ENCODE assay signal across 1 cellular context in genomic region chr5:142770650-142771609, GRCh38.
TF ChIP-seq lines count a peak whose summit lies in the region.

No MANE protein-coding gene starts in this region.

TF ChIP-seq in HEK293, 187 proteins besides CTCF, POLR2A, EP300 and RAD21 (continued from another document and continues in another):
- TF ChIP-seq ZNF266 (tag by site-specific recombination; IDR thresholded peaks at IDR 0.05; ENCODE audit: low read depth) (no peak), BCL11A (tag by site-specific recombination; IDR thresholded peaks at IDR 0.05; ENCODE audit: low read depth) (no peak), ZNF16 (tag by site-specific recombination; IDR thresholded peaks at IDR 0.05; ENCODE audit: low read depth) (no peak), ZNF148 (tag by site-specific recombination; IDR thresholded peaks at IDR 0.05; ENCODE audit: borderline replicate concordance) (no peak), ZNF660 (tag by site-specific recombination; IDR thresholded peaks at IDR 0.05) (no peak), GLIS1 (tag by site-specific recombination; IDR thresholded peaks at IDR 0.05) (peak; percentile 71), ZNF510 (tag by site-specific recombination; IDR thresholded peaks at IDR 0.05; ENCODE audit: insufficient replicate concordance) (no peak), ZFP3 (tag by site-specific recombination; IDR thresholded peaks at IDR 0.05; ENCODE audit: low read depth) (no peak), ZNF335 (tag by site-specific recombination; conservative IDR thresholded peaks at IDR 0.05) (peak; percentile 98), KLF10 (tag by site-specific recombination; IDR thresholded peaks at IDR 0.05) (peak; percentile 39; the same call in 1 of the 2 replicates), IKZF3 (tag by site-specific recombination; IDR thresholded peaks at IDR 0.05) (peak; percentile 50; the same call in 1 of the 2 replicates), ZNF133 (tag by site-specific recombination; IDR thresholded peaks at IDR 0.05) (no peak), ZNF302 (tag by site-specific recombination; IDR thresholded peaks at IDR 0.05; ENCODE audit: low read depth) (no peak), ZNF10 (tag by site-specific recombination; IDR thresholded peaks at IDR 0.05) (0 out of 2 replicates have a peak, but pooled peaks have one; percentile 39), ZNF529 (tag by site-specific recombination; IDR thresholded peaks at IDR 0.05; ENCODE audit: insufficient replicate concordance) (no peak), ZNF843 (tag by site-specific recombination; IDR thresholded peaks at IDR 0.05) (peak; percentile 21; the same call in 1 of the 2 replicates), ZIC2 (tag by site-specific recombination; IDR thresholded peaks at IDR 0.05) (peak; percentile 91), ZNF626 (tag by site-specific recombination; IDR thresholded peaks at IDR 0.05) (no peak), SP3 (tag by site-specific recombination; IDR thresholded peaks at IDR 0.05) (peak; percentile 71), ZXDB (tag by site-specific recombination; IDR thresholded peaks at IDR 0.05) (peak; percentile 20; the same call in 1 of the 2 replicates), ZNF549 (tag by site-specific recombination; IDR thresholded peaks at IDR 0.05) (no peak), ZNF223 (tag by site-specific recombination; IDR thresholded peaks at IDR 0.05) (no peak), ZNF423 (tag by site-specific recombination; IDR thresholded peaks at IDR 0.05) (peak; percentile 74), ZNF292 (tag by site-specific recombination; IDR thresholded peaks at IDR 0.05; ENCODE audit: borderline replicate concordance, low read depth) (no peak), ZBTB10 (tag by site-specific recombination; IDR thresholded peaks at IDR 0.05) (peak; percentile 68; the same call in 1 of the 2 replicates), ZFP37 (tag by site-specific recombination; IDR thresholded peaks at IDR 0.05) (0 out of 2 replicates have a peak, but pooled peaks have one; percentile 60), ZNF610 (tag by site-specific recombination; IDR thresholded peaks at IDR 0.05; ENCODE audit: borderline replicate concordance) (0 out of 2 replicates have a peak, but pooled peaks have one; percentile 25), ZNF18 (tag by site-specific recombination; IDR thresholded peaks at IDR 0.05) (no peak), ZNF670 (tag by site-specific recombination; IDR thresholded peaks at IDR 0.05; ENCODE audit: low read depth) (no peak), KLF8 (tag by site-specific recombination; IDR thresholded peaks at IDR 0.05) (peak; percentile 91; the same call in 1 of the 2 replicates), ZSCAN30 (tag by site-specific recombination; IDR thresholded peaks at IDR 0.05) (0 out of 2 replicates have a peak, but pooled peaks have one; percentile 13), EGR2 (tag by site-specific recombination; IDR thresholded peaks at IDR 0.05; ENCODE audit: low read depth) (peak; percentile 93), ZNF701 (tag by site-specific recombination; IDR thresholded peaks at IDR 0.05) (no peak), ZBTB7A (tag by site-specific recombination; IDR thresholded peaks at IDR 0.05; ENCODE audit: low read depth) (no peak), ZNF324 (tag by site-specific recombination; IDR thresholded peaks at IDR 0.05) (no peak)
- TF ChIP-seq, protein P1, sequence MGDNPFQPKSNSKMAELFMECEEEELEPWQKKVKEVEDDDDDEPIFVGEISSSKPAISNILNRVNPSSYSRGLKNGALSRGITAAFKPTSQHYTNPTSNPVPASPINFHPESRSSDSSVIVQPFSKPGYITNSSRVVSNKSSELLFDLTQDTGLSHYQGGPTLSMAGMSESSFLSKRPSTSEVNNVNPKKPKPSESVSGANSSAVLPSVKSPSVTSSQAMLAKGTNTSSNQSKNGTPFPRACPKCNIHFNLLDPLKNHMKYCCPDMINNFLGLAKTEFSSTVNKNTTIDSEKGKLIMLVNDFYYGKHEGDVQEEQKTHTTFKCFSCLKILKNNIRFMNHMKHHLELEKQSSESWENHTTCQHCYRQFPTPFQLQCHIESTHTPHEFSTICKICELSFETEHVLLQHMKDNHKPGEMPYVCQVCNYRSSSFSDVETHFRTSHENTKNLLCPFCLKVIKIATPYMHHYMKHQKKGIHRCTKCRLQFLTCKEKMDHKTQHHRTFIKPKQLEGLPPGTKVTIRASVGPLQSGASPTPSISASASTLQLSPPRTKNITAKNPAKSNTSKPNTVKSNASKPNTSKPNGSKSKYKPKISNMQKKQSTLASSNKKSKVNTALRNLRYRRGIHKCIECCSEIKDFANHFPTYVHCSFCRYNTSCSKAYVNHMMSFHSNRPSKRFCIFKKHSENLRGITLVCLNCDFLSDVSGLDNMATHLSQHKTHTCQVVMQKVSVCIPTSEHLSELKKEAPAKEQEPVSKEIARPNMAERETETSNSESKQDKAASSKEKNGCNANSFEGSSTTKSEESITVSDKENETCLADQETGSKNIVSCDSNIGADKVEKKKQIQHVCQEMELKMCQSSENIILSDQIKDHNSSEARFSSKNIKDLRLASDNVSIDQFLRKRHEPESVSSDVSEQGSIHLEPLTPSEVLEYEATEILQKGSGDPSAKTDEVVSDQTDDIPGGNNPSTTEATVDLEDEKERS (tag by site-specific recombination; IDR thresholded peaks at IDR 0.05), result no peak
- TF ChIP-seq, protein P2, sequence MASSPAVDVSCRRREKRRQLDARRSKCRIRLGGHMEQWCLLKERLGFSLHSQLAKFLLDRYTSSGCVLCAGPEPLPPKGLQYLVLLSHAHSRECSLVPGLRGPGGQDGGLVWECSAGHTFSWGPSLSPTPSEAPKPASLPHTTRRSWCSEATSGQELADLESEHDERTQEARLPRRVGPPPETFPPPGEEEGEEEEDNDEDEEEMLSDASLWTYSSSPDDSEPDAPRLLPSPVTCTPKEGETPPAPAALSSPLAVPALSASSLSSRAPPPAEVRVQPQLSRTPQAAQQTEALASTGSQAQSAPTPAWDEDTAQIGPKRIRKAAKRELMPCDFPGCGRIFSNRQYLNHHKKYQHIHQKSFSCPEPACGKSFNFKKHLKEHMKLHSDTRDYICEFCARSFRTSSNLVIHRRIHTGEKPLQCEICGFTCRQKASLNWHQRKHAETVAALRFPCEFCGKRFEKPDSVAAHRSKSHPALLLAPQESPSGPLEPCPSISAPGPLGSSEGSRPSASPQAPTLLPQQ (tag by site-specific recombination; IDR thresholded peaks at IDR 0.05), result peak; percentile 91
- TF ChIP-seq, protein P3, sequence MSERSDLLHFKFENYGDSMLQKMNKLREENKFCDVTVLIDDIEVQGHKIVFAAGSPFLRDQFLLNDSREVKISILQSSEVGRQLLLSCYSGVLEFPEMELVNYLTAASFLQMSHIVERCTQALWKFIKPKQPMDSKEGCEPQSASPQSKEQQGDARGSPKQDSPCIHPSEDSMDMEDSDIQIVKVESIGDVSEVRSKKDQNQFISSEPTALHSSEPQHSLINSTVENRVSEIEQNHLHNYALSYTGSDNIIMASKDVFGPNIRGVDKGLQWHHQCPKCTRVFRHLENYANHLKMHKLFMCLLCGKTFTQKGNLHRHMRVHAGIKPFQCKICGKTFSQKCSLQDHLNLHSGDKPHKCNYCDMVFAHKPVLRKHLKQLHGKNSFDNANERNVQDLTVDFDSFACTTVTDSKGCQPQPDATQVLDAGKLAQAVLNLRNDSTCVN (tag by site-specific recombination; optimal IDR thresholded peaks at IDR 0.05), result peak; percentile 97
- TF ChIP-seq, protein P4, sequence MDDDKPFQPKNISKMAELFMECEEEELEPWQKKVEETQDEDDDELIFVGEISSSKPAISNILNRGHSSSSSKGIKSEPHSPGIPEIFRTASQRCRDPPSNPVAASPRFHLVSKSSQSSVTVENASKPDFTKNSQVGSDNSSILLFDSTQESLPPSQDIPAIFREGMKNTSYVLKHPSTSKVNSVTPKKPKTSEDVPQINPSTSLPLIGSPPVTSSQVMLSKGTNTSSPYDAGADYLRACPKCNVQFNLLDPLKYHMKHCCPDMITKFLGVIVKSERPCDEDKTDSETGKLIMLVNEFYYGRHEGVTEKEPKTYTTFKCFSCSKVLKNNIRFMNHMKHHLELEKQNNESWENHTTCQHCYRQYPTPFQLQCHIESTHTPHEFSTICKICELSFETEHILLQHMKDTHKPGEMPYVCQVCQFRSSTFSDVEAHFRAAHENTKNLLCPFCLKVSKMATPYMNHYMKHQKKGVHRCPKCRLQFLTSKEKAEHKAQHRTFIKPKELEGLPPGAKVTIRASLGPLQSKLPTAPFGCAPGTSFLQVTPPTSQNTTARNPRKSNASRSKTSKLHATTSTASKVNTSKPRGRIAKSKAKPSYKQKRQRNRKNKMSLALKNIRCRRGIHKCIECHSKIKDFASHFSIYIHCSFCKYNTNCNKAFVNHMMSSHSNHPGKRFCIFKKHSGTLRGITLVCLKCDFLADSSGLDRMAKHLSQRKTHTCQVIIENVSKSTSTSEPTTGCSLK (tag by site-specific recombination; IDR thresholded peaks at IDR 0.05), result no peak
- TF ChIP-seq, protein P5, sequence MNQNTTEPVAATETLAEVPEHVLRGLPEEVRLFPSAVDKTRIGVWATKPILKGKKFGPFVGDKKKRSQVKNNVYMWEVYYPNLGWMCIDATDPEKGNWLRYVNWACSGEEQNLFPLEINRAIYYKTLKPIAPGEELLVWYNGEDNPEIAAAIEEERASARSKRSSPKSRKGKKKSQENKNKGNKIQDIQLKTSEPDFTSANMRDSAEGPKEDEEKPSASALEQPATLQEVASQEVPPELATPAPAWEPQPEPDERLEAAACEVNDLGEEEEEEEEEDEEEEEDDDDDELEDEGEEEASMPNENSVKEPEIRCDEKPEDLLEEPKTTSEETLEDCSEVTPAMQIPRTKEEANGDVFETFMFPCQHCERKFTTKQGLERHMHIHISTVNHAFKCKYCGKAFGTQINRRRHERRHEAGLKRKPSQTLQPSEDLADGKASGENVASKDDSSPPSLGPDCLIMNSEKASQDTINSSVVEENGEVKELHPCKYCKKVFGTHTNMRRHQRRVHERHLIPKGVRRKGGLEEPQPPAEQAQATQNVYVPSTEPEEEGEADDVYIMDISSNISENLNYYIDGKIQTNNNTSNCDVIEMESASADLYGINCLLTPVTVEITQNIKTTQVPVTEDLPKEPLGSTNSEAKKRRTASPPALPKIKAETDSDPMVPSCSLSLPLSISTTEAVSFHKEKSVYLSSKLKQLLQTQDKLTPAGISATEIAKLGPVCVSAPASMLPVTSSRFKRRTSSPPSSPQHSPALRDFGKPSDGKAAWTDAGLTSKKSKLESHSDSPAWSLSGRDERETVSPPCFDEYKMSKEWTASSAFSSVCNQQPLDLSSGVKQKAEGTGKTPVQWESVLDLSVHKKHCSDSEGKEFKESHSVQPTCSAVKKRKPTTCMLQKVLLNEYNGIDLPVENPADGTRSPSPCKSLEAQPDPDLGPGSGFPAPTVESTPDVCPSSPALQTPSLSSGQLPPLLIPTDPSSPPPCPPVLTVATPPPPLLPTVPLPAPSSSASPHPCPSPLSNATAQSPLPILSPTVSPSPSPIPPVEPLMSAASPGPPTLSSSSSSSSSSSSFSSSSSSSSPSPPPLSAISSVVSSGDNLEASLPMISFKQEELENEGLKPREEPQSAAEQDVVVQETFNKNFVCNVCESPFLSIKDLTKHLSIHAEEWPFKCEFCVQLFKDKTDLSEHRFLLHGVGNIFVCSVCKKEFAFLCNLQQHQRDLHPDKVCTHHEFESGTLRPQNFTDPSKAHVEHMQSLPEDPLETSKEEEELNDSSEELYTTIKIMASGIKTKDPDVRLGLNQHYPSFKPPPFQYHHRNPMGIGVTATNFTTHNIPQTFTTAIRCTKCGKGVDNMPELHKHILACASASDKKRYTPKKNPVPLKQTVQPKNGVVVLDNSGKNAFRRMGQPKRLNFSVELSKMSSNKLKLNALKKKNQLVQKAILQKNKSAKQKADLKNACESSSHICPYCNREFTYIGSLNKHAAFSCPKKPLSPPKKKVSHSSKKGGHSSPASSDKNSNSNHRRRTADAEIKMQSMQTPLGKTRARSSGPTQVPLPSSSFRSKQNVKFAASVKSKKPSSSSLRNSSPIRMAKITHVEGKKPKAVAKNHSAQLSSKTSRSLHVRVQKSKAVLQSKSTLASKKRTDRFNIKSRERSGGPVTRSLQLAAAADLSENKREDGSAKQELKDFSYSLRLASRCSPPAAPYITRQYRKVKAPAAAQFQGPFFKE (tag by site-specific recombination; IDR thresholded peaks at IDR 0.05; ENCODE audit: borderline replicate concordance), result no peak
